8 cellular contexts compared by ENCODE assay signal in genomic region chr5:141637266-141637692, GRCh38. TPM values are rescaled to one million over a fixed set of nuclear protein-coding genes. Genes with fewer than 3 reads are reported as not detected.
A peak's percentile ranks its signal among the peaks of the same experiment; 100 is the strongest.
DNase-seq lines count a peak whose midpoint lies in the region; ATAC-seq and TF ChIP-seq lines count a peak whose summit lies in the region.

No MANE protein-coding gene starts in this region.

- peak overlapping the region; percentile 48 for H3K27ac ChIP-seq in HUES48 (ENCODE audit: low read depth, low read length)
- H3K27ac ChIP-seq in muscle layer of duodenum (ENCODE audit: low read length), result no peak overlapping the region
- H3K27ac ChIP-seq in testis, result peak overlapping the region in 1 of 2 donors; percentile 6

- H3K27me3 ChIP-seq in HUES48 (ENCODE audit: control insufficient read depth, insufficient read depth, low read length) (no peaks in the 10 kb centered on the region), muscle layer of duodenum (ENCODE audit: low read depth, low read length) (no peaks in the 10 kb centered on the region), testis (no peaks in the 10 kb centered on the region)

- H3K9ac ChIP-seq in HUES48 (ENCODE audit: low read depth, low read length), result peak overlapping the region; percentile 26; the same call in 1 of the 2 replicates

- no peak for TF ChIP-seq CTCF in testis (IDR thresholded peaks at IDR 0.05)

- DNase-seq in AG20443 (ENCODE audit: low spot score) (peak; percentile 30), testis (no peak), kidney glomerular epithelial cell (lab: John Stamatoyannopoulos, UW) (no peak)
- DNase-seq in activated CD4-positive, alpha-beta T cell treated with anti-CD3 and anti-CD28 coated beads, Interleukin-2, amount 50 U/mL, for 24 hours (ENCODE audit: low read depth in 1 of 2, low spot score in 1 of 2), result peak; percentile 33 to 35
- peak; percentile 40 for DNase-seq in effector CD8-positive, alpha-beta T cell (lab: John Stamatoyannopoulos, UW)

- no peak for TF ChIP-seq POLR2A in testis (IDR thresholded peaks at IDR 0.05)

- H3K4me1 ChIP-seq in HUES48 (ENCODE audit: control insufficient read depth, insufficient read depth, low read length), result peaks cover 12% of the 10 kb centered on the region
- H3K4me1 ChIP-seq in muscle layer of duodenum (ENCODE audit: control insufficient read depth in 1 of 2, insufficient read depth in 2 of 2, low read length in 2 of 2), result peaks cover 9 to 27% of the 10 kb centered on the region in 2 donors
- H3K4me1 ChIP-seq in testis, result peaks cover 10% of the 10 kb centered on the region

- intact Hi-C loops in testis (cut with DNase I; ENCODE audit: low total_unique reads), result no loop called here

- H3K9me3 ChIP-seq in HUES48 (ENCODE audit: control insufficient read depth, insufficient read depth, low read length) (no peaks in the 10 kb centered on the region), muscle layer of duodenum (ENCODE audit: control insufficient read depth in 1 of 2, low read length in 2 of 2) (no peaks in the 10 kb centered on the region), testis (no peaks in the 10 kb centered on the region)

- 0 to 1% methylated on average over 19 to 44 of the region's 46 CpGs for WGBS in testis, 2 donors

- ATAC-seq in GM19452 (IDR thresholded peaks at IDR 0.05; ENCODE audit: unreplicated experiment), result peak; percentile 21

- H3K36me3 ChIP-seq in HUES48 (ENCODE audit: control insufficient read depth, insufficient read depth, low read length) (peaks cover 38% of the 10 kb centered on the region), muscle layer of duodenum (ENCODE audit: control insufficient read depth in 1 of 2, insufficient read depth in 2 of 2, low read length in 2 of 2) (peaks cover 4 to 12% of the 10 kb centered on the region in 2 donors), testis (ENCODE audit: low read depth, missing control alignments) (no peaks in the 10 kb centered on the region)

- H3K4me3 ChIP-seq in HUES48 (ENCODE audit: low read depth, low read length), result peak overlapping the region; percentile 92
- H3K4me3 ChIP-seq in muscle layer of duodenum (ENCODE audit: low read depth in 1 of 2, low read length in 2 of 2), result peak overlapping the region; percentile 91 to 93
- peak overlapping the region; percentile 81 to 93 for H3K4me3 ChIP-seq in testis

RNA-seq across cellular contexts. Expression of gene RELL2, which starts 0.5 kb away (rescaled TPM):
- total RNA-seq in testis, result 10 to 100 TPM; 11.3 to 17.0 TPM
- polyA plus RNA-seq in testis (ENCODE audit: insufficient read depth, low read depth, low replicate concordance), result 8.6 TPM

RNA-seq across cellular contexts. Expression of gene HDAC3, which starts 0.6 kb away (rescaled TPM):
- total RNA-seq in testis, result 10 to 100 TPM; 63.9 to 76.5 TPM
- 57.3 TPM for polyA plus RNA-seq in testis (ENCODE audit: insufficient read depth, low read depth, low replicate concordance)

RNA-seq across cellular contexts. Expression of gene FCHSD1, which starts 13.9 kb away (rescaled TPM):
- total RNA-seq in testis, result 10 to 100 TPM; 19.3 to 21.3 TPM
- polyA plus RNA-seq in testis (ENCODE audit: insufficient read depth, low read depth, low replicate concordance), result 12.9 TPM

RNA-seq across cellular contexts. Expression of gene DIAPH1, which starts 18.5 kb away (rescaled TPM):
- total RNA-seq in testis, result 10 to 100 TPM; 53.7 to 58.2 TPM
- polyA plus RNA-seq in testis (ENCODE audit: insufficient read depth, low read depth, low replicate concordance), result 77.5 TPM

RNA-seq across cellular contexts. Expression of gene ARAP3, which starts 44.8 kb away (rescaled TPM):
- total RNA-seq in testis, result 1 to 10 TPM; 4.0 to 4.1 TPM
- 4.8 TPM for polyA plus RNA-seq in testis (ENCODE audit: insufficient read depth, low read depth, low replicate concordance)

Comparison
In these comparisons a context has a peak if more than half of its experiments do, and no peak if none do; other contexts are left out.
1. DNase-seq: peak in AG20443 (single experiment), activated CD4-positive, alpha-beta T cell treated with anti-CD3 and anti-CD28 coated beads, Interleukin-2, amount 50 U/mL, for 24 hours (2 of 2) and effector CD8-positive, alpha-beta T cell (single experiment); none in testis (single experiment) and kidney glomerular epithelial cell (single experiment).
2. Peak in every context shown above with its lines, with median percentiles within 50 percentile points of each other: H3K4me3 ChIP-seq.